In genomic region chr6:26296857-26297648, GRCh38 we compare ENCODE assay signal across 14 cellular contexts.
DNase-seq lines count a peak whose midpoint lies in the region; ATAC-seq and TF ChIP-seq lines count a peak whose summit lies in the region.
"Had no signal": no experiment of that assay in that cellular context is flagged by ENCODE, and none has a peak within 500 bp of the region (broad histone marks: within the 10 kb centered on the region; RNA-seq: fewer than 3 reads in every experiment).

No MANE protein-coding gene starts in this region.

- H3F3A ChIP-seq in smooth muscle cell (ENCODE audit: low read depth), result no peaks in the 10 kb centered on the region

- H3K36me3 ChIP-seq in fibroblast of lung (ENCODE audit: control insufficient read depth, insufficient read depth, low read length) (no peaks in the 10 kb centered on the region), smooth muscle cell (ENCODE audit: low read depth) (no peaks in the 10 kb centered on the region), transverse colon (no peaks in the 10 kb centered on the region)
- H3K36me3 ChIP-seq: neutrophil, tibial nerve had no signal

- no peak for TF ChIP-seq POLR2A in transverse colon (IDR thresholded peaks at IDR 0.05)

- no peak for DNase-seq in activated naive CD4-positive, alpha-beta T cell treated with anti-CD3 and anti-CD28 coated beads, Interleukin-2, amount 50 U/mL, for 72 hours (ENCODE audit: low spot score in 2 of 2)
- DNase-seq in activated naive CD4-positive, alpha-beta T cell treated with anti-CD3 and anti-CD28 coated beads for 36 hours, result no peak
- peak; percentile 60 for DNase-seq in SW480 (ENCODE audit: low spot score)
- peak; percentile 39 for DNase-seq in fibroblast of lung (ENCODE audit: low read depth in 2 of 2)
- DNase-seq in smooth muscle cell (lab: John Stamatoyannopoulos, UW; ENCODE audit: unreplicated experiment), result no peak
- no peak for DNase-seq in NCI-H1930 (lab: John Stamatoyannopoulos, UW)
- no peak for DNase-seq in transverse colon
- DNase-seq in GM19238 (ENCODE audit: insufficient read length, low spot score), result no peak
- DNase-seq: activated CD4-positive, alpha-beta T cell treated with anti-CD3 and anti-CD28 coated beads for 36 hours; hippocampal formation; stimulated activated CD4-positive, alpha-beta T cell treated with anti-CD3 and anti-CD28 coated beads, Interleukin-15, amount 100 ng/mL, for 24 hours had no signal

- no peak for TF ChIP-seq CTCF in fibroblast of lung (conservative IDR thresholded peaks at IDR 0.05 in 1 of 2, IDR thresholded peaks at IDR 0.05 in 1 of 2; ENCODE audit: low read depth in 1 of 2, low read length in 2 of 2)
- TF ChIP-seq CTCF in smooth muscle cell (IDR thresholded peaks at IDR 0.05; ENCODE audit: borderline replicate concordance, insufficient read depth, poor library complexity, severe bottlenecking), result no peak
- no peak for TF ChIP-seq CTCF in transverse colon (IDR thresholded peaks at IDR 0.05)

- H3K9me3 ChIP-seq in fibroblast of lung (ENCODE audit: control insufficient read depth, insufficient read depth, low read depth, low read length), result no peaks in the 10 kb centered on the region
- H3K9me3 ChIP-seq in smooth muscle cell (replicated peaks; ENCODE audit: low read depth), result no peaks in the 10 kb centered on the region
- no peaks in the 10 kb centered on the region for H3K9me3 ChIP-seq in transverse colon
- H3K9me3 ChIP-seq: neutrophil, tibial nerve had no signal

- intact Hi-C loops in activated naive CD4-positive, alpha-beta T cell treated with anti-CD3 and anti-CD28 coated beads for 36 hours (cut with micrococcal nuclease), result no loop called here
- intact Hi-C loops in transverse colon (cut with DNase I; ENCODE audit: low total_unique reads), result no loop called here

- H3K4me2 ChIP-seq in fibroblast of lung (ENCODE audit: extremely low read depth, insufficient read depth, low read length) (no peak overlapping the region), smooth muscle cell (peak overlapping the region; percentile 19)

- WGBS in smooth muscle cell (ENCODE audit: low lambda C conversion rate), result 86% methylated on average over 4 of the region's 4 CpGs
- WGBS in transverse colon (ENCODE audit: low coverage in 1 of 2), 2 donors, result 74 to 86% methylated on average over 3 to 4 of the region's 4 CpGs

- no peak overlapping the region for H3K4me3 ChIP-seq in fibroblast of lung (replicated peaks in 1 of 4; ENCODE audit: control extremely low read depth in 1 of 4, insufficient read depth in 1 of 4, low read depth in 3 of 4, low read length in 4 of 4)
- no peak overlapping the region for H3K4me3 ChIP-seq in smooth muscle cell
- H3K4me3 ChIP-seq in transverse colon, result no peak overlapping the region
- H3K4me3 ChIP-seq: tibial nerve had no signal

- no peak overlapping the region for H3K27ac Mint-ChIP-seq in activated naive CD4-positive, alpha-beta T cell treated with anti-CD3 and anti-CD28 coated beads, Interleukin-2, amount 50 U/mL, for 72 hours
- no peak overlapping the region for H3K27ac Mint-ChIP-seq in activated naive CD4-positive, alpha-beta T cell treated with anti-CD3 and anti-CD28 coated beads for 36 hours
- H3K27ac Mint-ChIP-seq: activated CD4-positive, alpha-beta T cell treated with anti-CD3 and anti-CD28 coated beads for 36 hours; activated T-helper 17 cell treated with anti-CD3 and anti-CD28 coated beads, Interleukin-2, amount 50 U/mL, for 72 hours had no signal

- H2AFZ ChIP-seq in fibroblast of lung (ENCODE audit: low read length), result no peak overlapping the region
- H2AFZ ChIP-seq in smooth muscle cell (ENCODE audit: low read depth), result no peak overlapping the region

- CTCF ChIA-PET in activated naive CD4-positive, alpha-beta T cell treated with anti-CD3 and anti-CD28 coated beads for 36 hours (lab: Charles Lee), result no interaction called here

- in situ Hi-C loops in transverse colon (cut with MboI; ENCODE audit: low pct_ligation_motif_present in 1 of 4, low pct_unique_long_range_greater_than_20kb in 1 of 4, low sequenced_read_pairs in 3 of 4), result loop anchor here in 1 of 4 donors (25.0 kb wide), 1 partner anchor 865 kb away; no protein-coding TSS in a partner anchor

- no peak overlapping the region for H3K27ac ChIP-seq in fibroblast of lung (ENCODE audit: insufficient read depth, low read length)
- no peak overlapping the region for H3K27ac ChIP-seq in smooth muscle cell (ENCODE audit: low read depth)
- no peak overlapping the region for H3K27ac ChIP-seq in transverse colon
- H3K27ac ChIP-seq: neutrophil, tibial nerve had no signal

- TF ChIP-seq EP300 in transverse colon (IDR thresholded peaks at IDR 0.05; ENCODE audit: low read depth), result no peak

- H3K4me1 Mint-ChIP-seq in activated naive CD4-positive, alpha-beta T cell treated with anti-CD3 and anti-CD28 coated beads for 36 hours (ENCODE audit: low read depth), result peaks cover 21% of the 10 kb centered on the region

- H4K20me1 ChIP-seq in fibroblast of lung (ENCODE audit: control insufficient read depth, extremely low read depth, insufficient read depth, low read length), result no peaks in the 10 kb centered on the region
- H4K20me1 ChIP-seq in smooth muscle cell (ENCODE audit: low read depth), result no peaks in the 10 kb centered on the region

- H3K9me3 Mint-ChIP-seq in activated naive CD4-positive, alpha-beta T cell treated with anti-CD3 and anti-CD28 coated beads, Interleukin-2, amount 50 U/mL, for 72 hours, result no peaks in the 10 kb centered on the region
- no peaks in the 10 kb centered on the region for H3K9me3 Mint-ChIP-seq in activated naive CD4-positive, alpha-beta T cell treated with anti-CD3 and anti-CD28 coated beads for 36 hours
- H3K9me3 Mint-ChIP-seq: activated T-helper 17 cell treated with anti-CD3 and anti-CD28 coated beads, Interleukin-2, amount 50 U/mL, for 72 hours had no signal

- H3K27me3 ChIP-seq in fibroblast of lung (ENCODE audit: control insufficient read depth, insufficient read depth, low read length) (no peaks in the 10 kb centered on the region), smooth muscle cell (ENCODE audit: low read depth) (no peaks in the 10 kb centered on the region), transverse colon (no peaks in the 10 kb centered on the region)

- H3K4me3 Mint-ChIP-seq in activated naive CD4-positive, alpha-beta T cell treated with anti-CD3 and anti-CD28 coated beads for 36 hours, result no peak overlapping the region
- H3K4me3 Mint-ChIP-seq: activated CD4-positive, alpha-beta T cell treated with anti-CD3 and anti-CD28 coated beads for 36 hours had no signal

- H3K4me1 ChIP-seq in fibroblast of lung (ENCODE audit: control insufficient read depth, extremely low read depth, insufficient read depth, low read length), result peaks cover 5% of the 10 kb centered on the region
- peaks cover 3% of the 10 kb centered on the region for H3K4me1 ChIP-seq in smooth muscle cell (ENCODE audit: low read depth)
- H3K4me1 ChIP-seq in transverse colon, result peaks cover 0 to 3% (median 1%) of the 10 kb centered on the region in 4 donors
- H3K4me1 ChIP-seq: tibial nerve had no signal

- no peaks in the 10 kb centered on the region for H3K27me3 Mint-ChIP-seq in activated naive CD4-positive, alpha-beta T cell treated with anti-CD3 and anti-CD28 coated beads for 36 hours (ENCODE audit: low read depth)
- H3K27me3 Mint-ChIP-seq: activated T-helper 17 cell treated with anti-CD3 and anti-CD28 coated beads, Interleukin-2, amount 50 U/mL, for 72 hours had no signal

- ATAC-seq in activated naive CD4-positive, alpha-beta T cell treated with anti-CD3 and anti-CD28 coated beads, Interleukin-2, amount 50 U/mL, for 72 hours, result peak; percentile 29 to 35

- no peak overlapping the region for H3K9ac ChIP-seq in fibroblast of lung (ENCODE audit: insufficient read depth, low read length)
- no peak overlapping the region for H3K9ac ChIP-seq in smooth muscle cell (ENCODE audit: low read depth)

- H3K79me2 ChIP-seq in fibroblast of lung (ENCODE audit: control insufficient read depth, insufficient read depth, low read length) (no peaks in the 10 kb centered on the region), smooth muscle cell (ENCODE audit: low read depth) (no peaks in the 10 kb centered on the region)

- no peaks in the 10 kb centered on the region for H3K36me3 Mint-ChIP-seq in activated naive CD4-positive, alpha-beta T cell treated with anti-CD3 and anti-CD28 coated beads, Interleukin-2, amount 50 U/mL, for 72 hours
- H3K36me3 Mint-ChIP-seq in activated naive CD4-positive, alpha-beta T cell treated with anti-CD3 and anti-CD28 coated beads for 36 hours (ENCODE audit: low read depth), result no peaks in the 10 kb centered on the region

Comparison
In these comparisons a context has a peak if more than half of its experiments do, and no peak if none do; other contexts are left out.
1. DNase-seq: peak in SW480 (single experiment) and fibroblast of lung (2 of 2); none in activated naive CD4-positive, alpha-beta T cell treated with anti-CD3 and anti-CD28 coated beads, Interleukin-2, amount 50 U/mL, for 72 hours (0 of 2), activated naive CD4-positive, alpha-beta T cell treated with anti-CD3 and anti-CD28 coated beads for 36 hours (single experiment), smooth muscle cell (single experiment), NCI-H1930 (0 of 2), transverse colon (single experiment) and GM19238 (single experiment).